8 cellular contexts compared by ENCODE assay signal in genomic region chr14:88168498-88169165, GRCh38.
DNase-seq lines count a peak whose midpoint lies in the region; ATAC-seq and FAIRE-seq lines count a peak whose summit lies in the region.

No MANE protein-coding gene starts in this region.

- H3K27ac Mint-ChIP-seq in CD4-positive, CD25-positive, alpha-beta regulatory T cell = peak overlapping the region in 2 of 3 donors; percentile 53 to 68
- H3K27ac Mint-ChIP-seq in activated naive CD4-positive, alpha-beta T cell treated with anti-CD3 and anti-CD28 coated beads, Interleukin-2, amount 10 ng/mL, durations not matched to agents 7 days and 5 days = no peak overlapping the region

- peak; percentile 38 to 66 (median 54) for DNase-seq in CD4-positive, CD25-positive, alpha-beta regulatory T cell
- DNase-seq in RPMI8226 = peak; percentile 39
- peak; percentile 66 for DNase-seq in activated naive CD4-positive, alpha-beta T cell treated with anti-CD3 and anti-CD28 coated beads, Interleukin-2, amount 10 ng/mL, durations not matched to agents 7 days and 5 days
- DNase-seq in iPS DF 19.7 (ENCODE audit: low read depth, low spot score) = peak; percentile 33
- peak; percentile 32 to 34 for DNase-seq in stimulated activated CD4-positive, alpha-beta T cell treated with anti-CD3 and anti-CD28 coated beads, Interleukin-4, amount 100 ng/mL, for 4 hours
- no peak for DNase-seq in frontal cortex (ENCODE audit: low spot score in 2 of 2)

- ATAC-seq in CD4-positive, CD25-positive, alpha-beta regulatory T cell (ENCODE audit: low read depth in 2 of 2) = peak; percentile 87 to 88
- ATAC-seq in GM19043 (IDR thresholded peaks at IDR 0.05; ENCODE audit: low read depth, unreplicated experiment) = peak; percentile 83
- peak; percentile 77 for ATAC-seq in HG03280 (IDR thresholded peaks at IDR 0.05; ENCODE audit: unreplicated experiment)

- H3K27ac ChIP-seq in CD4-positive, CD25-positive, alpha-beta regulatory T cell (ENCODE audit: insufficient read depth, low read length, poor library complexity, severe bottlenecking) = no peak overlapping the region

- peaks cover 3% of the 10 kb centered on the region for H3K4me1 ChIP-seq in CD4-positive, CD25-positive, alpha-beta regulatory T cell (ENCODE audit: control insufficient read depth, insufficient read depth, low read length, poor library complexity, severe bottlenecking)

- peaks cover 0 to 2% (median 0%) of the 10 kb centered on the region in 4 donors for H3K4me1 Mint-ChIP-seq in CD4-positive, CD25-positive, alpha-beta regulatory T cell
- peaks cover 7% of the 10 kb centered on the region for H3K4me1 Mint-ChIP-seq in activated naive CD4-positive, alpha-beta T cell treated with anti-CD3 and anti-CD28 coated beads, Interleukin-2, amount 10 ng/mL, durations not matched to agents 7 days and 5 days

- no peaks in the 10 kb centered on the region for H3K36me3 Mint-ChIP-seq in CD4-positive, CD25-positive, alpha-beta regulatory T cell
- peaks cover 2% of the 10 kb centered on the region for H3K36me3 Mint-ChIP-seq in activated naive CD4-positive, alpha-beta T cell treated with anti-CD3 and anti-CD28 coated beads, Interleukin-2, amount 10 ng/mL, durations not matched to agents 7 days and 5 days

- peaks cover 0 to 2% of the 10 kb centered on the region in 2 experiments for H3K9me3 ChIP-seq in CD4-positive, CD25-positive, alpha-beta regulatory T cell (ENCODE audit: control insufficient read depth in 2 of 2, low read length in 2 of 2)

- H3K4me3 Mint-ChIP-seq in CD4-positive, CD25-positive, alpha-beta regulatory T cell = no peak overlapping the region
- H3K4me3 Mint-ChIP-seq in activated naive CD4-positive, alpha-beta T cell treated with anti-CD3 and anti-CD28 coated beads, Interleukin-2, amount 10 ng/mL, durations not matched to agents 7 days and 5 days = no peak overlapping the region

- H3K36me3 ChIP-seq in CD4-positive, CD25-positive, alpha-beta regulatory T cell (ENCODE audit: control insufficient read depth, insufficient read depth, low read length) = no peaks in the 10 kb centered on the region

- H3K4me3 ChIP-seq in CD4-positive, CD25-positive, alpha-beta regulatory T cell (ENCODE audit: low read depth, low read length) = peak overlapping the region; percentile 51

- H3K9me3 Mint-ChIP-seq in CD4-positive, CD25-positive, alpha-beta regulatory T cell = peaks cover 0 to 2% (median 0%) of the 10 kb centered on the region in 7 donors
- H3K9me3 Mint-ChIP-seq in activated naive CD4-positive, alpha-beta T cell treated with anti-CD3 and anti-CD28 coated beads, Interleukin-2, amount 10 ng/mL, durations not matched to agents 7 days and 5 days = peaks cover 3% of the 10 kb centered on the region

- no peak for FAIRE-seq in frontal cortex (lab: Jason Lieb, UNC)

- peaks cover 18% of the 10 kb centered on the region for H3K27me3 ChIP-seq in CD4-positive, CD25-positive, alpha-beta regulatory T cell (ENCODE audit: control insufficient read depth, insufficient read depth, low read length)

- CTCF ChIA-PET in activated naive CD4-positive, alpha-beta T cell treated with anti-CD3 and anti-CD28 coated beads, Interleukin-2, amount 10 ng/mL, durations not matched to agents 7 days and 5 days (lab: Charles Lee) = interaction anchor here (0.7 to 3.0 kb wide), 25 partner anchors 11 to 423 kb away, joined by 3 to 39 read pairs (median 4); no protein-coding TSS in a partner anchor

- H3K27me3 Mint-ChIP-seq in CD4-positive, CD25-positive, alpha-beta regulatory T cell = peaks cover 56% of the 10 kb centered on the region
- peaks cover 31% of the 10 kb centered on the region for H3K27me3 Mint-ChIP-seq in activated naive CD4-positive, alpha-beta T cell treated with anti-CD3 and anti-CD28 coated beads, Interleukin-2, amount 10 ng/mL, durations not matched to agents 7 days and 5 days

Comparison
In these comparisons a context has a peak if more than half of its experiments do, and no peak if none do; other contexts are left out.
1. DNase-seq: peak in CD4-positive, CD25-positive, alpha-beta regulatory T cell (3 of 3), RPMI8226 (single experiment), activated naive CD4-positive, alpha-beta T cell treated with anti-CD3 and anti-CD28 coated beads, Interleukin-2, amount 10 ng/mL, durations not matched to agents 7 days and 5 days (single experiment), iPS DF 19.7 (single experiment) and stimulated activated CD4-positive, alpha-beta T cell treated with anti-CD3 and anti-CD28 coated beads, Interleukin-4, amount 100 ng/mL, for 4 hours (2 of 2); none in frontal cortex (0 of 2).
2. Peak in every context shown above with its lines, with median percentiles within 50 percentile points of each other: ATAC-seq.